1 cellular context compared by ENCODE assay signal in genomic region chr11:109939176-109939810, GRCh38.
TF ChIP-seq lines count a peak whose summit lies in the region.

No MANE protein-coding gene starts in this region.

TF ChIP-seq in K562, 482 proteins besides CTCF, POLR2A, EP300 and RAD21 (continued from another document):
- no peak for TF ChIP-seq ARID4B (CRISPR knock-in tag; IDR thresholded peaks at IDR 0.05)
- TF ChIP-seq CC2D1A (IDR thresholded peaks at IDR 0.05) = peak; percentile 32; the same call in 1 of the 2 replicates
- no peak for TF ChIP-seq ZNF57 (CRISPR knock-in tag; IDR thresholded peaks at IDR 0.05)
- no peak for TF ChIP-seq GTF3C2 (IDR thresholded peaks at IDR 0.05; ENCODE audit: borderline replicate concordance, extremely low read depth, insufficient read length)
- TF ChIP-seq HMBOX1 (IDR thresholded peaks at IDR 0.05) = peak; percentile 56
- TF ChIP-seq CXXC5 (CRISPR knock-in tag; IDR thresholded peaks at IDR 0.05) = no peak
- no peak for TF ChIP-seq FOXP1 (CRISPR knock-in tag; IDR thresholded peaks at IDR 0.05)
- TF ChIP-seq ZNF384 (IDR thresholded peaks at IDR 0.05; ENCODE audit: low read depth, low read length) = no peak
- TF ChIP-seq ZNF239 (CRISPR knock-in tag; IDR thresholded peaks at IDR 0.05) = peak; percentile 78
- no peak for TF ChIP-seq PRMT5 (CRISPR knock-in tag; IDR thresholded peaks at IDR 0.05)
- no peak for TF ChIP-seq HLTF (IDR thresholded peaks at IDR 0.05)
- no peak for TF ChIP-seq CTCFL (IDR thresholded peaks at IDR 0.05; ENCODE audit: borderline replicate concordance, insufficient read depth, low read depth, low read length, poor library complexity, severe bottlenecking)
- no peak for TF ChIP-seq TRIM25 (IDR thresholded peaks at IDR 0.05; ENCODE audit: borderline replicate concordance)
- no peak for TF ChIP-seq CSDE1 (IDR thresholded peaks at IDR 0.05)
TF ChIP-seq in K562: peak in this region for 14.
